Comparison of ENCODE assay signal across 2 cellular contexts in the genomic region with DNA sequence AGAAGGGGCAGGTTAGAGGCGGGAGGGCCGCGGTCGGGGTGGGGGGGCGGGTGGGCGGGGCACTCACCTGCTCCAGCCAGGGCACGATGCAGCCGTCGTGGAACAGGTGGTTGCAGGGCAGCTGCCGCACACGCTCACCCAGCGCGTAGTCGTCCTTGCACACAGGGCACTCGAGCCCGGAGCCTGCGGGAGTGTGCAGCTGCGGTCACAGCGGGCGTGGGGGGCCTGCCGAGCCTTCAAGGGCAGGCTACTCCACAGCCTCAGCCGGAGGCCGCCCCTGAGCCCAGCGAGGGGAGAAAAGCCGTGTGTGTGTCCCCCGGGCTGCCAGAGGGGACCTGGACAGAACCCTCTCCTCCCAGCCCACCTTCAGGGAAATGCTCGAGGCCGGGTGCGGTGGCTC.
TF ChIP-seq lines count a peak whose summit lies in the region.

No MANE protein-coding gene starts in this region.

TF ChIP-seq in HEK293, 187 proteins besides CTCF, POLR2A, EP300 and RAD21:
- TF ChIP-seq HOXC10 (CRISPR knock-in tag; IDR thresholded peaks at IDR 0.05), result no peak
- TF ChIP-seq BCL11B (tag by site-specific recombination; IDR thresholded peaks at IDR 0.05; ENCODE audit: low read depth), result 0 out of 2 replicates have a peak, but pooled peaks have one; percentile 50
TF ChIP-seq in HEK293: peak in this region for 1.

TF ChIP-seq in GM12878, 131 proteins besides CTCF, POLR2A, EP300 and RAD21:
- TF ChIP-seq ZZZ3 (IDR thresholded peaks at IDR 0.05; ENCODE audit: control insufficient read depth, insufficient read length, low read depth) (no peak), KLF5 (IDR thresholded peaks at IDR 0.05; ENCODE audit: partially characterized antibody) (no peak), SMAD5 (IDR thresholded peaks at IDR 0.05; ENCODE audit: low read depth) (no peak), CREM (IDR thresholded peaks at IDR 0.05; ENCODE audit: low read depth) (no peak), SIN3A (IDR thresholded peaks at IDR 0.05; ENCODE audit: low read depth, low read length) (no peak), WRNIP1 (IDR thresholded peaks at IDR 0.05; ENCODE audit: borderline replicate concordance, low read depth, low read length) (no peak)
- TF ChIP-seq, protein P1, sequence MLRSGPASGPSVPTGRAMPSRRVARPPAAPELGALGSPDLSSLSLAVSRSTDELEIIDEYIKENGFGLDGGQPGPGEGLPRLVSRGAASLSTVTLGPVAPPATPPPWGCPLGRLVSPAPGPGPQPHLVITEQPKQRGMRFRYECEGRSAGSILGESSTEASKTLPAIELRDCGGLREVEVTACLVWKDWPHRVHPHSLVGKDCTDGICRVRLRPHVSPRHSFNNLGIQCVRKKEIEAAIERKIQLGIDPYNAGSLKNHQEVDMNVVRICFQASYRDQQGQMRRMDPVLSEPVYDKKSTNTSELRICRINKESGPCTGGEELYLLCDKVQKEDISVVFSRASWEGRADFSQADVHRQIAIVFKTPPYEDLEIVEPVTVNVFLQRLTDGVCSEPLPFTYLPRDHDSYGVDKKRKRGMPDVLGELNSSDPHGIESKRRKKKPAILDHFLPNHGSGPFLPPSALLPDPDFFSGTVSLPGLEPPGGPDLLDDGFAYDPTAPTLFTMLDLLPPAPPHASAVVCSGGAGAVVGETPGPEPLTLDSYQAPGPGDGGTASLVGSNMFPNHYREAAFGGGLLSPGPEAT (IDR thresholded peaks at IDR 0.05; ENCODE audit: low read depth), result no peak
TF ChIP-seq in GM12878: peak in this region for 0.
